In genomic region chr5:107672212-107673105, GRCh38 we compare ENCODE assay signal across 2 cellular contexts.
TF ChIP-seq lines count a peak whose summit lies in the region.

No MANE protein-coding gene starts in this region.

TF ChIP-seq in IMR-90, 13 proteins besides CTCF, POLR2A, EP300 and RAD21:
- TF ChIP-seq SMC3 (IDR thresholded peaks at IDR 0.05; ENCODE audit: low read depth, low read length) (no peak), RCOR1 (IDR thresholded peaks at IDR 0.05; ENCODE audit: insufficient replicate concordance, low read length) (no peak), USF2 (IDR thresholded peaks at IDR 0.05; ENCODE audit: low read depth, low read length) (peak; percentile 55; the same call in 1 of the 2 replicates), MAZ (IDR thresholded peaks at IDR 0.05; ENCODE audit: borderline replicate concordance, low read depth, low read length) (peak; percentile 71; the same call in 1 of the 2 replicates)

TF ChIP-seq in K562, 482 proteins besides CTCF, POLR2A, EP300 and RAD21:
- TF ChIP-seq ARID3B (CRISPR knock-in tag; IDR thresholded peaks at IDR 0.05; ENCODE audit: borderline replicate concordance): no peak
- TF ChIP-seq SAFB (IDR thresholded peaks at IDR 0.05; ENCODE audit: borderline replicate concordance, low read depth, low read length): peak; percentile 74
- TF ChIP-seq VEZF1 (CRISPR knock-in tag; IDR thresholded peaks at IDR 0.05): peak; percentile 39; the same call in 1 of the 2 replicates
- peak in 1 of 2 experiments; percentile 63 for TF ChIP-seq E2F6 (IDR thresholded peaks at IDR 0.05; ENCODE audit: borderline replicate concordance in 1 of 2, extremely low read depth in 1 of 2, insufficient read depth in 1 of 2, insufficient read length in 1 of 2, low read depth in 1 of 2, low read length in 1 of 2, poor library complexity in 1 of 2, severe bottlenecking in 1 of 2)
- TF ChIP-seq BRD4 (IDR thresholded peaks at IDR 0.05): no peak
TF ChIP-seq in K562: peak in this region for 3.
